23 cellular contexts compared by ENCODE assay signal in the genomic region with DNA sequence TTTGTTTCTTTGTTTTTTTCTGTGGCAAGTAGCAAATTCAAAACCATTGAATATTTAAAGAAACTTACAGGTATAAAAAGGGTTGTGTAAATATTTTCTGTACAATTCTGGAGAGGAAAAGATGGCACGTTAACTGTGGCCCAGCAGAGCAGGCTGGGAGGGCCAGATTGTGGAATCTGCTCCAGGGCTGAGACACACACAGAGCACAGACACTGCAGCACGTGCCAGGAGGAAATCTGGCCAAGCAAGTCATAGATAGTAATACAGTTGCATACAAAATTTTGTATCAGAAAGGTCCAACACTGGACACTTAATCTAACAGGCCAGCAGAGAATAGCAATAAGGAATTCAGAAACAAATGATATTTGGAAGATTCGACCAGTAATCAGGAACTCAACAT.
"Had no signal": no experiment of that assay in that cellular context is flagged by ENCODE, and none has a peak within 500 bp of the region (broad histone marks: within the 10 kb centered on the region; RNA-seq: fewer than 3 reads in every experiment).

No MANE protein-coding gene starts in this region.

- H3K27ac Mint-ChIP-seq: activated CD8-positive, alpha-beta T cell treated with anti-CD3 and anti-CD28 coated beads, Interleukin-2, amount 10 ng/mL, durations not matched to agents 7 days and 5 days; activated naive CD4-positive, alpha-beta T cell treated with anti-CD3 and anti-CD28 coated beads, Interleukin-2, amount 50 U/mL, for 72 hours; activated T-helper 1 cell treated with anti-CD3 and anti-CD28 coated beads, Interleukin-12 subunit alpha, Interleukin-12 subunit beta, Interleukin-2, Interleukin-4 antibody, amounts not matched to agents 30 ng/mL and 10 ng/mL and 1 ng/mL, durations not matched to agents 14 hours and 24 hours and 36 hours; naive thymus-derived CD4-positive, alpha-beta T cell; T-helper 17 cell had no signal

- DNase-seq: activated CD4-positive, alpha-beta T cell treated with anti-CD3 and anti-CD28 coated beads for 1 hour; activated CD4-positive, alpha-beta T cell treated with anti-CD3 and anti-CD28 coated beads, Interleukin-2, amount 50 U/mL, for 1 hour; activated CD8-positive, alpha-beta T cell treated with anti-CD3 and anti-CD28 coated beads, Interleukin-2, amount 10 ng/mL, durations not matched to agents 7 days and 5 days; activated gamma-delta T cell; aorta; brain microvascular endothelial cell; central memory CD4-positive, alpha-beta T cell; kidney; naive thymus-derived CD4-positive, alpha-beta T cell; stimulated activated CD4-positive, alpha-beta T cell treated with anti-CD3 and anti-CD28 coated beads, Interleukin-4, amount 100 ng/mL, for 4 hours; stimulated activated naive CD8-positive, alpha-beta T cell treated with anti-CD3 and anti-CD28 coated beads, Interleukin-15, Interleukin-2, amounts not matched to agents 100 U/mL and 50 U/mL, for 24 hours; SW 1271; T-helper 17 cell; thyroid gland; upper lobe of right lung; WERI-Rb-1 had no signal

- H3K4me1 ChIP-seq: prostate gland, thyroid gland, upper lobe of right lung had no signal

- H3K4me1 Mint-ChIP-seq: naive thymus-derived CD4-positive, alpha-beta T cell; neural crest cell; T-helper 17 cell had no signal

- H3K27ac ChIP-seq: brain microvascular endothelial cell, coronary artery, epithelial cell of prostate, prostate gland, thyroid gland, upper lobe of right lung, WERI-Rb-1 had no signal

- H3K9me3 ChIP-seq: prostate gland, thyroid gland, upper lobe of right lung had no signal

- H3K27me3 ChIP-seq: brain microvascular endothelial cell, thyroid gland, upper lobe of right lung had no signal

- H3K9me3 Mint-ChIP-seq: activated T-helper 1 cell treated with anti-CD3 and anti-CD28 coated beads, Interleukin-12 subunit alpha, Interleukin-12 subunit beta, Interleukin-2, Interleukin-4 antibody, amounts not matched to agents 30 ng/mL and 10 ng/mL and 1 ng/mL, durations not matched to agents 14 hours and 24 hours and 36 hours had no signal

- H3K4me3 Mint-ChIP-seq: activated CD8-positive, alpha-beta T cell treated with anti-CD3 and anti-CD28 coated beads, Interleukin-2, amount 10 ng/mL, durations not matched to agents 7 days and 5 days; activated T-helper 1 cell treated with anti-CD3 and anti-CD28 coated beads, Interleukin-12 subunit alpha, Interleukin-12 subunit beta, Interleukin-2, Interleukin-4 antibody, amounts not matched to agents 30 ng/mL and 10 ng/mL and 1 ng/mL, durations not matched to agents 14 hours and 24 hours and 36 hours; naive thymus-derived CD4-positive, alpha-beta T cell; neural crest cell; T-helper 17 cell had no signal

- H3K36me3 Mint-ChIP-seq: activated naive CD4-positive, alpha-beta T cell treated with anti-CD3 and anti-CD28 coated beads, Interleukin-2, amount 50 U/mL, for 72 hours; naive thymus-derived CD4-positive, alpha-beta T cell had no signal

- H3K36me3 ChIP-seq: brain microvascular endothelial cell, prostate gland, thyroid gland, upper lobe of right lung, WERI-Rb-1 had no signal

- H3K27me3 Mint-ChIP-seq: naive thymus-derived CD4-positive, alpha-beta T cell; T-helper 17 cell had no signal

- H3K4me3 ChIP-seq: coronary artery, lung, prostate gland, thyroid gland, upper lobe of right lung had no signal

- ATAC-seq: activated CD8-positive, alpha-beta T cell treated with anti-CD3 and anti-CD28 coated beads, Interleukin-2, amount 10 ng/mL, durations not matched to agents 7 days and 5 days; activated naive CD4-positive, alpha-beta T cell treated with anti-CD3 and anti-CD28 coated beads, Interleukin-2, amount 50 U/mL, for 72 hours; naive thymus-derived CD4-positive, alpha-beta T cell; stimulated activated naive CD8-positive, alpha-beta T cell treated with anti-CD3 and anti-CD28 coated beads, Interleukin-15, Interleukin-2, amounts not matched to agents 100 U/mL and 50 U/mL, for 24 hours; T-helper 17 cell; upper lobe of right lung had no signal
